Comparison of ENCODE assay signal across 20 cellular contexts in the genomic region with DNA sequence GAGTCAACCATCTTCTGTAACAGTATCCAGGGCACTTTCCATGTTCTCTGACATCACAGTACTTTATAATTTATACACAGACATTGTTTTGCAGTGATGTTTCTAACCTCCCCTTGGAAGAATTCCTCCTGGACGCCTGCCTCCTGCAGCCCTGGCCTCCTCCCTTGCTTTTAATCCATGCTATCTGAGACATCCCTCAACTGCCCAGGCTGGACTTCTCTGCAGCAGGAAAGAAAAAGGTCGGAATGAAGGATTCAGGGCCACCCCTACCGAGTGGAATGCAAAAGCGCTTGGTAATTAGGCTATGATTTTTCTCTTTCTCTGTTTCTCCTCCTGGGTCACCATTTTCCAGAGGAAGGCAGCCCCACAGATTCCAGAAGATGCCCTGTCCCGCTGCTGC. TPM values are rescaled to one million over a fixed set of nuclear protein-coding genes. Genes with fewer than 3 reads are reported as not detected.
DNase-seq lines count a peak whose midpoint lies in the region; TF ChIP-seq lines count a peak whose summit lies in the region.
"Had no signal": no experiment of that assay in that cellular context is flagged by ENCODE, and none has a peak within 500 bp of the region (broad histone marks: within the 10 kb centered on the region; RNA-seq: fewer than 3 reads in every experiment).

No MANE protein-coding gene starts in this region.

- peak overlapping the region; percentile 58 for H3K27ac ChIP-seq in HUES64 (ENCODE audit: low read depth, low read length)
- H3K27ac ChIP-seq: BLaER1, coronary artery, testis, WERI-Rb-1 had no signal

- 78% methylated on average over 5 of the region's 5 CpGs for WGBS in HUES64

- H3K9ac ChIP-seq in HUES64 (ENCODE audit: low read depth, low read length), result no peak overlapping the region
- H3K9ac ChIP-seq: BLaER1 had no signal

- H3K36me3 Mint-ChIP-seq in chondrocyte (ENCODE audit: low read depth), result no peaks in the 10 kb centered on the region
- H3K36me3 Mint-ChIP-seq in type B pancreatic cell, result no peaks in the 10 kb centered on the region
- peaks cover 1% of the 10 kb centered on the region for H3K36me3 Mint-ChIP-seq in activated naive CD4-positive, alpha-beta T cell treated with anti-CD3 and anti-CD28 coated beads, Interleukin-2, amount 10 ng/mL, durations not matched to agents 7 days and 5 days

- TF ChIP-seq CTCF in chondrocyte (IDR thresholded peaks at IDR 0.05), result peak; percentile 22
- TF ChIP-seq CTCF in type B pancreatic cell (conservative IDR thresholded peaks at IDR 0.05), result peak; percentile 49

- H3K9me3 ChIP-seq in HUES64 (ENCODE audit: insufficient read depth, low read depth, low read length), result no peaks in the 10 kb centered on the region
- H3K9me3 ChIP-seq: BLaER1, testis had no signal

- no peaks in the 10 kb centered on the region for H3K36me3 ChIP-seq in HUES64 (ENCODE audit: insufficient read depth, low read length)
- H3K36me3 ChIP-seq: BLaER1, WERI-Rb-1 had no signal

- H3K27me3 ChIP-seq in HUES64 (ENCODE audit: insufficient read depth, low read length), result no peaks in the 10 kb centered on the region
- H3K27me3 ChIP-seq: BLaER1, testis had no signal

- H3K27ac Mint-ChIP-seq in chondrocyte (ENCODE audit: unreplicated experiment) (no peak overlapping the region), type B pancreatic cell (peak overlapping the region; percentile 50)
- H3K27ac Mint-ChIP-seq in activated naive CD4-positive, alpha-beta T cell treated with anti-CD3 and anti-CD28 coated beads, Interleukin-2, amount 10 ng/mL, durations not matched to agents 7 days and 5 days, result no peak overlapping the region
- H3K27ac Mint-ChIP-seq: naive thymus-derived CD8-positive, alpha-beta T cell had no signal

- DNase-seq in chondrocyte (ENCODE audit: low spot score), result no peak
- DNase-seq in iris pigment epithelial cell (ENCODE audit: low read depth), result peak; percentile 48
- DNase-seq in type B pancreatic cell (ENCODE audit: extremely low spot score, unreplicated experiment), result no peak
- DNase-seq in activated naive CD4-positive, alpha-beta T cell treated with anti-CD3 and anti-CD28 coated beads, Interleukin-2, amount 50 U/mL, for 16 hours, result no peak
- DNase-seq in stimulated activated naive CD4-positive, alpha-beta T cell (lab: John Stamatoyannopoulos, UW), result no peak
- DNase-seq in activated naive CD4-positive, alpha-beta T cell treated with anti-CD3 and anti-CD28 coated beads, Interleukin-2, amount 10 ng/mL, durations not matched to agents 7 days and 5 days, result no peak
- DNase-seq: KG1; mammary epithelial cell; naive thymus-derived CD8-positive, alpha-beta T cell; NCI-H1048; NCI-H2081; NCI-H524 treated with DMSO at 0.1 percent for 48 hours; T-helper 2 cell had no signal

- CTCF ChIA-PET in activated naive CD4-positive, alpha-beta T cell treated with anti-CD3 and anti-CD28 coated beads, Interleukin-2, amount 10 ng/mL, durations not matched to agents 7 days and 5 days (lab: Charles Lee), result no interaction called here

- H3K4me1 Mint-ChIP-seq in chondrocyte (ENCODE audit: low read depth), result peaks cover 4% of the 10 kb centered on the region
- H3K4me1 Mint-ChIP-seq in type B pancreatic cell (ENCODE audit: unreplicated experiment), result peaks cover 14% of the 10 kb centered on the region
- H3K4me1 Mint-ChIP-seq in activated naive CD4-positive, alpha-beta T cell treated with anti-CD3 and anti-CD28 coated beads, Interleukin-2, amount 10 ng/mL, durations not matched to agents 7 days and 5 days, result no peaks in the 10 kb centered on the region
- H3K4me1 Mint-ChIP-seq: naive thymus-derived CD8-positive, alpha-beta T cell had no signal

- peaks cover 13% of the 10 kb centered on the region for H3K4me1 ChIP-seq in HUES64 (ENCODE audit: insufficient read depth, low read length)
- H3K4me1 ChIP-seq: testis had no signal

- H3K4me3 Mint-ChIP-seq in chondrocyte (ENCODE audit: unreplicated experiment), result no peak overlapping the region
- H3K4me3 Mint-ChIP-seq in type B pancreatic cell, result no peak overlapping the region
- H3K4me3 Mint-ChIP-seq in activated naive CD4-positive, alpha-beta T cell treated with anti-CD3 and anti-CD28 coated beads, Interleukin-2, amount 10 ng/mL, durations not matched to agents 7 days and 5 days, result no peak overlapping the region
- H3K4me3 Mint-ChIP-seq: naive thymus-derived CD8-positive, alpha-beta T cell had no signal

- peaks cover 16% of the 10 kb centered on the region for H3K27me3 Mint-ChIP-seq in chondrocyte (ENCODE audit: low read depth)
- peaks cover 7% of the 10 kb centered on the region for H3K27me3 Mint-ChIP-seq in type B pancreatic cell
- peaks cover 45% of the 10 kb centered on the region for H3K27me3 Mint-ChIP-seq in activated naive CD4-positive, alpha-beta T cell treated with anti-CD3 and anti-CD28 coated beads, Interleukin-2, amount 10 ng/mL, durations not matched to agents 7 days and 5 days

- no peak overlapping the region for H3K4me3 ChIP-seq in HUES64 (ENCODE audit: low read length)
- H3K4me3 ChIP-seq: BLaER1, coronary artery, testis had no signal

- H3K9me3 Mint-ChIP-seq in chondrocyte (ENCODE audit: low read depth) (peaks cover 2% of the 10 kb centered on the region), type B pancreatic cell (no peaks in the 10 kb centered on the region)
- H3K9me3 Mint-ChIP-seq in activated naive CD4-positive, alpha-beta T cell treated with anti-CD3 and anti-CD28 coated beads, Interleukin-2, amount 10 ng/mL, durations not matched to agents 7 days and 5 days, result no peaks in the 10 kb centered on the region

RNA-seq across cellular contexts. Expression of gene SHC3, which starts 47.0 kb away (rescaled TPM):
- 3.8 TPM for polyA plus RNA-seq in HUES64 (2013, experiment 1 of 2)
- polyA plus RNA-seq in HUES64 (2013, experiment 2 of 2), result 6.0 TPM
- total RNA-seq in chondrocyte (0.10 to 0.64 TPM (median 0.30 TPM) in 3 replicates), type B pancreatic cell (ENCODE audit: low replicate concordance) (4.8 and 5.3 TPM in 2 replicates)
- total RNA-seq: activated CD8-positive, alpha-beta memory T cell treated with anti-CD3 and anti-CD28 coated beads for 36 hours; G401 had no signal
- polyA plus RNA-seq: mammary epithelial cell; naive thymus-derived CD8-positive, alpha-beta T cell had no signal
